Comparison of ENCODE assay signal across 8 cellular contexts in genomic region chr7:151599401-151600227, GRCh38.
DNase-seq lines count a peak whose midpoint lies in the region; ATAC-seq lines count a peak whose summit lies in the region.

No MANE protein-coding gene starts in this region.

- no CpG with 5 or more reads among the region's 10 CpGs for WGBS in mesendoderm (ENCODE audit: extremely low coverage, insufficient coverage, low lambda C conversion rate)

- H2BK5ac ChIP-seq in mesendoderm (ENCODE audit: low read length) = no peak overlapping the region

- no peak overlapping the region for H3K27ac ChIP-seq in mesendoderm (ENCODE audit: low read depth, low read length)

- no peak overlapping the region for H3K23ac ChIP-seq in mesendoderm (ENCODE audit: low read length)

- H3K27me3 ChIP-seq in mesendoderm (ENCODE audit: insufficient read depth, low read length, poor library complexity) = no peaks in the 10 kb centered on the region

- no peaks in the 10 kb centered on the region for H3K4me1 ChIP-seq in mesendoderm (ENCODE audit: control insufficient read depth, low read depth, low read length)

- H3K9ac ChIP-seq in mesendoderm (ENCODE audit: low read length) = no peak overlapping the region

- H3K4me2 ChIP-seq in mesendoderm (ENCODE audit: low read length) = no peak overlapping the region

- H3K56ac ChIP-seq in mesendoderm (ENCODE audit: low read length) = no peak overlapping the region

- no peak overlapping the region for H3K4ac ChIP-seq in mesendoderm (ENCODE audit: low read depth, low read length)

- H3K36me3 ChIP-seq in mesendoderm (ENCODE audit: control insufficient read depth, insufficient read depth, low read length) = no peaks in the 10 kb centered on the region

- intact Hi-C loops in posterior vena cava (cut with DNase I) = loop anchor here in 1 of 2 donors (2.0 kb wide), 1 partner anchor 31 kb away; no protein-coding TSS in a partner anchor

- H3K4me3 ChIP-seq in mesendoderm (ENCODE audit: low read length) = no peak overlapping the region

- peak; percentile 34 for DNase-seq in stimulated activated CD4-positive, alpha-beta T cell treated with anti-CD3 and anti-CD28 coated beads, Interleukin-15, amount 100 ng/mL, for 24 hours
- DNase-seq in stimulated activated CD4-positive, alpha-beta T cell treated with anti-CD3 and anti-CD28 coated beads, Interleukin-4, amount 100 ng/mL, for 4 hours = no peak
- DNase-seq in dermis blood vessel endothelial cell = peak; percentile 90
- peak; percentile 87 for DNase-seq in mesendoderm
- no peak for DNase-seq in UCSD-AML1 (lab: John Stamatoyannopoulos, UW; ENCODE audit: unreplicated experiment)
- no peak for DNase-seq in posterior vena cava (ENCODE audit: low spot score)
- no peak for DNase-seq in GOT3 (lab: John Stamatoyannopoulos, UW)

- H3K18ac ChIP-seq in mesendoderm (ENCODE audit: low read length) = no peak overlapping the region

- H4K5ac ChIP-seq in mesendoderm (ENCODE audit: low read length) = no peak overlapping the region

- no peak overlapping the region for H4K8ac ChIP-seq in mesendoderm (ENCODE audit: low read depth, low read length)

- no peak overlapping the region for H2BK120ac ChIP-seq in mesendoderm (ENCODE audit: low read depth, low read length)

- H3K79me1 ChIP-seq in mesendoderm (ENCODE audit: low read length) = no peaks in the 10 kb centered on the region

- no peaks in the 10 kb centered on the region for H3K79me2 ChIP-seq in mesendoderm (ENCODE audit: control insufficient read depth, insufficient read depth, low read length)

- ATAC-seq in HG02852 (IDR thresholded peaks at IDR 0.05; ENCODE audit: unreplicated experiment) = no peak

- H2AK5ac ChIP-seq in mesendoderm (ENCODE audit: low read length) = no peak overlapping the region

- no peak overlapping the region for H2BK15ac ChIP-seq in mesendoderm (replicated peaks; ENCODE audit: low read depth)

Comparison
In these comparisons a context has a peak if more than half of its experiments do, and no peak if none do; other contexts are left out.
1. DNase-seq: peak in stimulated activated CD4-positive, alpha-beta T cell treated with anti-CD3 and anti-CD28 coated beads, Interleukin-15, amount 100 ng/mL, for 24 hours (single experiment), dermis blood vessel endothelial cell (single experiment) and mesendoderm (single experiment); none in stimulated activated CD4-positive, alpha-beta T cell treated with anti-CD3 and anti-CD28 coated beads, Interleukin-4, amount 100 ng/mL, for 4 hours (0 of 2), UCSD-AML1 (single experiment), posterior vena cava (single experiment) and GOT3 (single experiment).